ENCODE assay signal across 13 cellular contexts in the genomic region with DNA sequence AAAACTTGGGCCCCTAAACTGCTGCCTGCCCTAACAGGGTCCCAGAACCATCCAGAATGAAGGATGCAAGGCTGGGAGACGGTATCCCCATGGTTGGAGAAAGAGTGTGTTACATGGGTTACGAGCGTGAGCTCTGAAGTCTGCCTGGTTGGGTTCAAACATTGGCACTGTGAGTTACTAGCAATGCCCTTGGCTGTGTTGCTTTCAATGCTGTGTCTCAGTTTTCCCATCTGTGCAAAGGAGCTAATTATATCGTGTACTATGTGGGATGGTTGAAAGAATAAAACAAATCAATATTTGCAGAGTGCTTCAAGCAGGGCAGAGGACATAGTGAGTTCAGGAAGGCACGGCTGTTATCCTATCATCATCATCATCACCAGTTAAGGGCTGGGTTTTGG.
A peak's percentile ranks its signal among the peaks of the same experiment; 100 is the strongest.
DNase-seq lines count a peak whose midpoint lies in the region; ATAC-seq, FAIRE-seq and TF ChIP-seq lines count a peak whose summit lies in the region.
"Had no signal": no experiment of that assay in that cellular context is flagged by ENCODE, and none has a peak within 500 bp of the region (broad histone marks: within the 10 kb centered on the region; RNA-seq: fewer than 3 reads in every experiment).

No MANE protein-coding gene starts in this region.

- peak overlapping the region; percentile 75 for H2BK5ac ChIP-seq in IMR-90 (ENCODE audit: low read depth, low read length, poor library complexity, severe bottlenecking)

- peak overlapping the region; percentile 66 for H2BK15ac ChIP-seq in IMR-90 (ENCODE audit: low read depth, low read length)

- H3K23ac ChIP-seq in IMR-90 (ENCODE audit: low read depth, low read length): peak overlapping the region; percentile 57

- H3K27me3 ChIP-seq in IMR-90 (ENCODE audit: control insufficient read depth, insufficient read depth, low read length): no peaks in the 10 kb centered on the region
- H3K27me3 ChIP-seq in adrenal gland: no peaks in the 10 kb centered on the region
- no peaks in the 10 kb centered on the region for H3K27me3 ChIP-seq in lower lobe of right lung (ENCODE audit: low read depth)
- H3K27me3 ChIP-seq in suprapubic skin: no peaks in the 10 kb centered on the region

- ATAC-seq in IMR-90 (ENCODE audit: low read depth): no peak
- no peak for ATAC-seq in lower lobe of right lung
- ATAC-seq: stimulated activated effector memory CD8-positive, alpha-beta T cell treated with anti-CD3 and anti-CD28 coated beads, Interleukin-12 subunit alpha, Interleukin-12 subunit beta, amount 100 ng/mL, for 72 hours had no signal

- TF ChIP-seq RAD21 in IMR-90 (IDR thresholded peaks at IDR 0.05; ENCODE audit: low read length): no peak

- no peak for FAIRE-seq in GM12892 (lab: Jason Lieb, UNC)
- FAIRE-seq: colon had no signal

- peak overlapping the region; percentile 76 for H4K91ac ChIP-seq in IMR-90 (ENCODE audit: insufficient read depth, low read depth, low read length)

- dilution Hi-C loops in IMR-90 (cut with HindIII; ENCODE audit: low sequenced_read_pairs, unreplicated experiment): no loop called here

- POLR2A ChIA-PET in IMR-90 (lab: Charles Lee; ENCODE audit: unreplicated experiment): no interaction called here

- peak overlapping the region; percentile 4 to 47; a peak in 3 of 4 replicates for H4K8ac ChIP-seq in IMR-90 (ENCODE audit: low read depth in 2 of 2, low read length in 2 of 2)

- peak overlapping the region; percentile 94 for H3K4ac ChIP-seq in IMR-90 (ENCODE audit: low read depth, low read length)

- peaks cover 46% of the 10 kb centered on the region for H4K20me1 ChIP-seq in IMR-90 (ENCODE audit: insufficient read depth, low read length)

- peaks cover 53% of the 10 kb centered on the region for H3K9me1 ChIP-seq in IMR-90 (ENCODE audit: insufficient read depth, low read length)

- peaks cover 21% of the 10 kb centered on the region for H3K36me3 ChIP-seq in IMR-90 (ENCODE audit: control insufficient read depth, insufficient read depth, low read length)
- H3K36me3 ChIP-seq in adrenal gland (replicated peaks in 1 of 2): peaks cover 0 to 7% of the 10 kb centered on the region in 2 donors
- H3K36me3 ChIP-seq in lower lobe of right lung: peaks cover 21% of the 10 kb centered on the region
- peaks cover 9% of the 10 kb centered on the region for H3K36me3 ChIP-seq in suprapubic skin

- H2BK120ac ChIP-seq in IMR-90 (ENCODE audit: low read depth, low read length): peak overlapping the region; percentile 89

- H3K79me1 ChIP-seq in IMR-90 (ENCODE audit: low read depth in 1 of 2, low read length in 2 of 2): peaks cover 50 to 98% of the 10 kb centered on the region in 2 experiments

- H3K14ac ChIP-seq in IMR-90 (replicated peaks; ENCODE audit: low read depth, low read length): peak overlapping the region; percentile 30

- TF ChIP-seq EP300 in suprapubic skin (IDR thresholded peaks at IDR 0.05): no peak

- peak overlapping the region; percentile 80 for H2BK20ac ChIP-seq in IMR-90 (ENCODE audit: low read depth, low read length)

- WGBS in IMR-90 (ENCODE audit: extremely low coverage in 2 of 2, insufficient read length in 1 of 2), 2 experiments: 100% methylated on average over 2 of the region's 5 CpGs; no CpG with 5 or more reads in 1 of the 2 experiments
- 85 to 87% (median 86%) methylated on average over 5 of the region's 5 CpGs for WGBS in adrenal gland, 4 donors
- WGBS in suprapubic skin: 90% methylated on average over 5 of the region's 5 CpGs

- TF ChIP-seq POLR2A in IMR-90 (IDR thresholded peaks at IDR 0.05; ENCODE audit: low read depth, low read length) (no peak), adrenal gland (IDR thresholded peaks at IDR 0.05) (no peak), suprapubic skin (IDR thresholded peaks at IDR 0.05) (no peak), GM12892 (IDR thresholded peaks at IDR 0.05; ENCODE audit: low read depth, low read length) (no peak)

- H2AK5ac ChIP-seq in IMR-90 (ENCODE audit: low read depth, low read length): peak overlapping the region; percentile 91; the same call in 1 of the 2 replicates

- H3K27ac ChIP-seq in IMR-90 (ENCODE audit: insufficient read depth, low read length) (peak overlapping the region; percentile 48; the same call in 1 of the 2 replicates), adrenal gland (peak overlapping the region in 3 of 5 donors; percentile 74 to 84 (median 83)), lower lobe of right lung (peak overlapping the region; percentile 66), suprapubic skin (peak overlapping the region; percentile 47)

- H3K9ac ChIP-seq in IMR-90 (ENCODE audit: low read depth, low read length): no peak overlapping the region

- H3K4me2 ChIP-seq in IMR-90 (ENCODE audit: low read depth, low read length): no peak overlapping the region

- H2AK9ac ChIP-seq in IMR-90 (replicated peaks; ENCODE audit: low read depth, low read length, poor library complexity): no peak overlapping the region

- H3K4me1 ChIP-seq in IMR-90 (ENCODE audit: control insufficient read depth, insufficient read depth, low read length) (peaks cover 60% of the 10 kb centered on the region), adrenal gland (replicated peaks in 1 of 2) (peaks cover 68 to 99% of the 10 kb centered on the region in 2 donors), lower lobe of right lung (peaks cover 100% of the 10 kb centered on the region), suprapubic skin (peaks cover 96% of the 10 kb centered on the region)

- no TSS peak for BruUV-seq in IMR-90 (replicated peaks; lab: Mats Ljungman, UMichigan)

- in situ Hi-C loops in IMR-90 (cut with MboI; ENCODE audit: low sequenced_read_pairs): no loop called here

- no peak overlapping the region for H4K5ac ChIP-seq in IMR-90 (ENCODE audit: low read depth, low read length)

- no peak overlapping the region for H3K18ac ChIP-seq in IMR-90 (ENCODE audit: low read depth, low read length)

- intact Hi-C loops in IMR-90 (cut with micrococcal nuclease): no loop called here
- intact Hi-C loops in adrenal gland (cut with DNase I): loop anchor here in 1 of 2 donors (5.0 kb wide), 1 partner anchor 86 kb away; no protein-coding TSS in a partner anchor
- intact Hi-C loops in lower lobe of right lung (cut with DNase I): no loop called here

- CTCF ChIA-PET in IMR-90 (lab: Yijun Ruan, JAX): no interaction called here

- TF ChIP-seq CTCF in IMR-90 (conservative IDR thresholded peaks at IDR 0.05; ENCODE audit: low read depth, low read length) (no peak), adrenal gland (IDR thresholded peaks at IDR 0.05) (no peak), lower lobe of right lung (IDR thresholded peaks at IDR 0.05) (no peak), suprapubic skin (IDR thresholded peaks at IDR 0.05) (no peak)

- H3K9me3 ChIP-seq in IMR-90 (ENCODE audit: control insufficient read depth, insufficient read depth, low read length) (no peaks in the 10 kb centered on the region), adrenal gland (replicated peaks in 1 of 3) (no peaks in the 10 kb centered on the region), lower lobe of right lung (no peaks in the 10 kb centered on the region), suprapubic skin (no peaks in the 10 kb centered on the region)

- H3K56ac ChIP-seq in IMR-90 (ENCODE audit: extremely low read depth, insufficient read depth, low read length): peak overlapping the region; percentile 32; the same call in 1 of the 2 replicates

- H2AFZ ChIP-seq in IMR-90 (replicated peaks; ENCODE audit: low read length, poor library complexity): no peak overlapping the region

- no peak for DNase-seq in IMR-90
- no peak for DNase-seq in adrenal gland
- no peak for DNase-seq in lower lobe of right lung
- no peak for DNase-seq in suprapubic skin (ENCODE audit: low spot score in 2 of 2)
- no peak for DNase-seq in amniotic stem cell (lab: John Stamatoyannopoulos, UW)
- DNase-seq in AML-193 (lab: John Stamatoyannopoulos, UW): no peak
- no peak for DNase-seq in GM12892 (ENCODE audit: insufficient read length)
- DNase-seq: CD4-positive, alpha-beta memory T cell; GDM1; NK-92 treated with Interleukin-12 subunit alpha and Interleukin-12 subunit beta, amount 100 ng/mL, for 24 hours; stimulated activated CD4-positive, alpha-beta T cell treated with anti-CD3 and anti-CD28 coated beads, Interleukin-4, amount 100 ng/mL, for 24 hours had no signal

- H3K4me3 ChIP-seq in IMR-90 (ENCODE audit: insufficient read depth, low read depth, low read length): no peak overlapping the region
- no peak overlapping the region for H3K4me3 ChIP-seq in adrenal gland
- H3K4me3 ChIP-seq in lower lobe of right lung: no peak overlapping the region
- no peak overlapping the region for H3K4me3 ChIP-seq in suprapubic skin

TF ChIP-seq in IMR-90, 13 proteins besides CTCF, POLR2A, EP300 and RAD21:
- TF ChIP-seq, protein P1, sequence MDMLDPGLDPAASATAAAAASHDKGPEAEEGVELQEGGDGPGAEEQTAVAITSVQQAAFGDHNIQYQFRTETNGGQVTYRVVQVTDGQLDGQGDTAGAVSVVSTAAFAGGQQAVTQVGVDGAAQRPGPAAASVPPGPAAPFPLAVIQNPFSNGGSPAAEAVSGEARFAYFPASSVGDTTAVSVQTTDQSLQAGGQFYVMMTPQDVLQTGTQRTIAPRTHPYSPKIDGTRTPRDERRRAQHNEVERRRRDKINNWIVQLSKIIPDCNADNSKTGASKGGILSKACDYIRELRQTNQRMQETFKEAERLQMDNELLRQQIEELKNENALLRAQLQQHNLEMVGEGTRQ (IDR thresholded peaks at IDR 0.05; ENCODE audit: low read depth, low read length): no peak
- TF ChIP-seq MXI1 (IDR thresholded peaks at IDR 0.05; ENCODE audit: borderline replicate concordance, low read depth, low read length): no peak
- TF ChIP-seq FOS (IDR thresholded peaks at IDR 0.05; ENCODE audit: low read depth, low read length): no peak
